1 cellular context compared by ENCODE assay signal in genomic region chr21:37920302-37920701, GRCh38. TPM values are rescaled to one million over a fixed set of nuclear protein-coding genes. Genes with fewer than 3 reads are reported as not detected.
"Had no signal": no experiment of that assay in that cellular context is flagged by ENCODE, and none has a peak within 500 bp of the region (broad histone marks: within the 10 kb centered on the region; RNA-seq: fewer than 3 reads in every experiment).

No MANE protein-coding gene starts in this region.

RNA-seq across cellular contexts. Expression of gene KCNJ6, which starts 4.0 kb away (rescaled TPM):
- total RNA-seq: HFFc6 had no signal
